In the genomic region with DNA sequence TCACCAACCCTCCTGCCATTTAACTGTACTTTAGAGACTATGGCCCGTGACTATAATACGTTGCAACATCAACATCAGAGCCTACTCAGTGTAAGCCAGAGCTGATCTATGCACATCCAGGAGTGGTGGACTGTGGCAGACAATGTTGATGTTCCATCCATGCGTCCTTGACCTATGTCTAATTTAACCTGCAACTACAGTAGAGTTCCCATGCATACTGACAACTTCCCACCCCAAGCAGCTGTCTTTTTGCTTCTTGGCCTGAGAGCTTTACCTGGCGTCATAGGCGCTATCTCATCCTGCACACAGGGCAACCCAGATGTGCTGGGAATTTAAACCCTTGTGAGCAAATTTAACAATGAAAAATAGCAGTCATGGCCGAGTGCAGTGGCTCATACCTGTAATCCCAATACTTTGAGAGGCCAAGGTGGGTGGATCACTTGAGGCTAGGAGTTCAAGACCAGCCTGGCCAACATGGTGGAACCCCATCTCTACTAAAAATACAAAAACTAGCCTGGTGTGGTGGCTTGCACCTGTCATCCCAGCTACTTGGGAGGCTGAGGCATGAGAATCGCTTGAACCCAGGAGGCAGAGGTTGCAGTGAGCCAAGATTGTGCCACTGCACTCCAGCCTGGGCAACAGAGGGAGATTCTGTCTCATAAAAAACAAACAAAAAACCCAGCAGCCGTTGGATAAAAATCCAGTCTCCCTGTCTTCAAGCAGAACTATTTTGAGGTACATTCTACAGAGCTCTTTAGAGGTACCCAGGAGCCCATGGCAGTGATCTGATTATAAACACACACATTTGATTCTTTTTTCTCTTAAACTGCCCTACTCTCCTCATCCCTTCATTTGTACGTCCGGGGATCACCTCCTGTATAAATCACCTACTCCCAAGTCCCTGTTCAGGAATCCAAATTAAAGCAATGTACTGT, we compare ENCODE assay signal across 21 cellular contexts.
"Had no signal": no experiment of that assay in that cellular context is flagged by ENCODE, and none has a peak within 500 bp of the region (broad histone marks: within the 10 kb centered on the region; RNA-seq: fewer than 3 reads in every experiment).

No MANE protein-coding gene starts in this region.

- H3K4me1 ChIP-seq: psoas muscle, testis had no signal

- H3K9me3 ChIP-seq: pancreas, psoas muscle, testis had no signal

- H3K4me3 ChIP-seq: pancreas, psoas muscle, testis, transverse colon had no signal

- H3K27ac ChIP-seq: psoas muscle, testis, transverse colon had no signal

- H3K36me3 ChIP-seq: pancreas, transverse colon had no signal

- H3K27me3 ChIP-seq: pancreas, testis, transverse colon had no signal

- DNase-seq: activated CD4-positive, alpha-beta T cell treated with anti-CD3 and anti-CD28 coated beads for 36 hours; activated CD4-positive, CD25-positive, alpha-beta regulatory T cell; activated naive CD4-positive, alpha-beta T cell; activated T-cell treated with anti-CD3 and anti-CD28 coated beads for 4 hours; activated T-cell treated with anti-CD3 and anti-CD28 coated beads, Interleukin-2, amount 50 U/mL, for 72 hours; dermis blood vessel endothelial cell; effector CD4-positive, alpha-beta T cell; islet precursor cell; left ventricle myocardium superior; mammary epithelial cell; midbrain; naive thymus-derived CD4-positive, alpha-beta T cell; nucleus accumbens; pancreas; psoas muscle; stimulated activated CD4-positive, alpha-beta T cell treated with anti-CD3 and anti-CD28 coated beads, Interleukin-15, amount 100 ng/mL, for 24 hours; stimulated activated CD4-positive, alpha-beta T cell treated with anti-CD3 and anti-CD28 coated beads, Interleukin-2, amount 100 ng/mL, for 24 hours; stimulated activated naive CD4-positive, alpha-beta T cell; T-helper 2 cell; testis; transverse colon had no signal
